1 cellular context compared by ENCODE assay signal in genomic region chr9:93025736-93026135, GRCh38.
TF ChIP-seq lines count a peak whose summit lies in the region.

No MANE protein-coding gene starts in this region.

TF ChIP-seq in HEK293, 187 proteins besides CTCF, POLR2A, EP300 and RAD21:
- TF ChIP-seq ZIC2 (tag by site-specific recombination; IDR thresholded peaks at IDR 0.05): peak; percentile 67
- TF ChIP-seq ZNF221 (tag by site-specific recombination; IDR thresholded peaks at IDR 0.05; ENCODE audit: borderline replicate concordance): no peak
- no peak for TF ChIP-seq ZNF704 (tag by site-specific recombination; IDR thresholded peaks at IDR 0.05)
- no peak for TF ChIP-seq ZNF830 (tag by site-specific recombination; IDR thresholded peaks at IDR 0.05; ENCODE audit: low read depth)
